ENCODE assay signal across 7 cellular contexts in the genomic region with DNA sequence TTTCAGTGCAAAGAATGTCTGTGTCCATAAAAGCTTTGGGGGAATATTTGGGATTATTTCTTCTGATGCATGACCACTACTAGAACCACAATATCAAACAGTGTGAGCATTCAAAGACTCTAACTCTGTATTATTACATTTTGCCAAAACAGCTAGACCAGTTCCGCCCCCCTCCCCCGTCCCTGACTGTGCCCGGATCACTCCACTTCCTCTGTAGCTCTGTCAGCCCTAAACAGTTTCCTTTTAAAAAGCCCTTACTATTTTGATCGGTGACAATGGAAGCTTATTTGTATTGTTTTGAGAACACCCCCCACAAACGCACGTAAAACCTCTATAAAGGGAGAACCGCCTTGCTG. TPM values are rescaled to one million over a fixed set of nuclear protein-coding genes. Genes with fewer than 3 reads are reported as not detected.
DNase-seq lines count a peak whose midpoint lies in the region; ATAC-seq and TF ChIP-seq lines count a peak whose summit lies in the region.

No MANE protein-coding gene starts in this region.

- intact Hi-C loops in HCT116 (cut with micrococcal nuclease): no loop called here

- H3K9me3 ChIP-seq in HCT116 (ENCODE audit: control insufficient read depth in 1 of 2, insufficient read depth in 1 of 2, low read depth in 1 of 2, low read length in 2 of 2) (no peaks in the 10 kb centered on the region), endodermal cell (ENCODE audit: control insufficient read depth, low read length) (no peaks in the 10 kb centered on the region)

- H3K36me3 Mint-ChIP-seq in T-cell: no peaks in the 10 kb centered on the region
- H3K36me3 Mint-ChIP-seq in endodermal cell (ENCODE audit: low read depth): no peaks in the 10 kb centered on the region
- H3K36me3 Mint-ChIP-seq in nephron (ENCODE audit: low read depth): no peaks in the 10 kb centered on the region

- H3K4me1 Mint-ChIP-seq in T-cell (peaks cover 11 to 17% (median 14%) of the 10 kb centered on the region in 3 donors), endodermal cell (peaks cover 9% of the 10 kb centered on the region), nephron (peaks cover 7% of the 10 kb centered on the region)

- H3K36me3 ChIP-seq in HCT116 (ENCODE audit: control insufficient read depth in 1 of 2, insufficient read depth in 2 of 2, low read length in 2 of 2) (no peaks in the 10 kb centered on the region), endodermal cell (ENCODE audit: control insufficient read depth, insufficient read depth, low read length) (no peaks in the 10 kb centered on the region)

- no peaks in the 10 kb centered on the region for H4K20me1 ChIP-seq in HCT116 (ENCODE audit: insufficient read depth)

- BruUV-seq in HCT116 (replicated peaks; lab: Mats Ljungman, UMichigan): no TSS peak

- H3K27ac Mint-ChIP-seq in T-cell (peak overlapping the region; percentile 52 to 55), endodermal cell (peak overlapping the region; percentile 58), nephron (peak overlapping the region in 1 of 3 experiments; percentile 9)

- in situ Hi-C loops in GM13977 (cut with MboI; ENCODE audit: low pct_unique_long_range_greater_than_20kb, low sequenced_read_pairs, unreplicated experiment): loop anchor here (25.0 kb wide), 1 partner anchor 113 kb away; no protein-coding TSS in a partner anchor

- ATAC-seq in HCT116 (no peak), T-cell (replicated peaks in 1 of 4) (peak; percentile 78 to 89 (median 88)), GM19397 (IDR thresholded peaks at IDR 0.05; ENCODE audit: unreplicated experiment) (no peak)

- TF ChIP-seq CTCF in HCT116 (IDR thresholded peaks at IDR 0.05 in 2 of 3, conservative IDR thresholded peaks at IDR 0.05 in 1 of 3; ENCODE audit: borderline replicate concordance in 1 of 3, insufficient read depth in 1 of 3, low read depth in 2 of 3, low read length in 2 of 3) (no peak), endodermal cell (conservative IDR thresholded peaks at IDR 0.05) (no peak), nephron (IDR thresholded peaks at IDR 0.05; ENCODE audit: unreplicated experiment in 3 of 3) (no peak), GM13977 (IDR thresholded peaks at IDR 0.05; ENCODE audit: extremely low read depth, insufficient read depth, missing control alignments) (no peak)

- H3K4me2 ChIP-seq in HCT116 (ENCODE audit: low read length): no peak overlapping the region

- no peaks in the 10 kb centered on the region; the same call in 1 of the 2 replicates for H3K27me3 ChIP-seq in HCT116 (ENCODE audit: insufficient read depth, low read length)
- peaks cover 34% of the 10 kb centered on the region for H3K27me3 ChIP-seq in endodermal cell (ENCODE audit: control insufficient read depth, insufficient read depth, low read length, poor library complexity, severe bottlenecking)

- peak overlapping the region; percentile 80 to 87 (median 84) for H3K4me3 Mint-ChIP-seq in T-cell
- H3K4me3 Mint-ChIP-seq in endodermal cell: peak overlapping the region; percentile 67
- H3K4me3 Mint-ChIP-seq in nephron: peak overlapping the region; percentile 77 to 84 (median 82)

- no peak overlapping the region for H3K27ac ChIP-seq in HCT116 (ENCODE audit: low read depth, low read length)
- no peak overlapping the region for H3K27ac ChIP-seq in endodermal cell (ENCODE audit: low read depth, low read length)

- H3K9me3 Mint-ChIP-seq in T-cell (no peaks in the 10 kb centered on the region), endodermal cell (no peaks in the 10 kb centered on the region), nephron (no peaks in the 10 kb centered on the region)

- no peak for TF ChIP-seq POLR2A in HCT116 (IDR thresholded peaks at IDR 0.05; ENCODE audit: borderline replicate concordance, extremely low read depth, insufficient read depth, insufficient read length)

- peak overlapping the region; percentile 56 for H2AFZ ChIP-seq in HCT116 (ENCODE audit: low read depth, low read length, poor library complexity, severe bottlenecking)

- POLR2A ChIA-PET in HCT116 (lab: Charles Lee): no interaction called here
- POLR2A ChIA-PET in T-cell (lab: Charles Lee): interaction anchor here in 1 of 2 donors (0.6 kb wide), 1 partner anchor 1801 kb away, joined by 9 read pairs; no protein-coding TSS in a partner anchor

- H3K9me2 ChIP-seq in HCT116 (ENCODE audit: insufficient read depth): no peaks in the 10 kb centered on the region

- H3K4me1 ChIP-seq in HCT116 (ENCODE audit: control insufficient read depth in 1 of 2, insufficient read depth in 2 of 2, low read length in 2 of 2) (peaks cover 5 to 16% of the 10 kb centered on the region in 2 experiments; a peak in 3 of 4 replicates), endodermal cell (ENCODE audit: control insufficient read depth, insufficient read depth, low read length) (no peaks in the 10 kb centered on the region)

- no peak overlapping the region for H3K4me3 ChIP-seq in HCT116 (replicated peaks in 1 of 2; ENCODE audit: low read depth in 1 of 2, low read length in 2 of 2)
- H3K4me3 ChIP-seq in endodermal cell (ENCODE audit: low read length): peak overlapping the region; percentile 80

- H3K27me3 Mint-ChIP-seq in T-cell (peaks cover 4 to 39% of the 10 kb centered on the region in 2 donors), endodermal cell (ENCODE audit: insufficient read depth) (peaks cover 34% of the 10 kb centered on the region), nephron (ENCODE audit: low read depth) (peaks cover 82% of the 10 kb centered on the region)

- RAD21 ChIA-PET in HCT116 (lab: Charles Lee; ENCODE audit: low non-redundant PET in 1 of 2, low total read pairs in 2 of 2, uncharacterized antibody in 2 of 2, unreplicated experiment in 2 of 2): interaction anchor here in 1 of 2 experiments (0.6 to 0.7 kb wide), 2 partner anchors 15 to 157 kb away, joined by 3 to 4 read pairs; no protein-coding TSS in a partner anchor

- no peaks in the 10 kb centered on the region for H3K79me2 ChIP-seq in HCT116 (ENCODE audit: insufficient read depth, low read length)

- WGBS in endodermal cell (ENCODE audit: insufficient coverage in 1 of 2, insufficient read length in 1 of 2), 2 experiments: 2% methylated on average over 7 of the region's 7 CpGs; no CpG with 5 or more reads in 1 of the 2 experiments

- H3K9ac ChIP-seq in HCT116 (ENCODE audit: low read length): no peak overlapping the region
- H3K9ac ChIP-seq in endodermal cell (ENCODE audit: extremely low read depth, low read length, poor library complexity, severe bottlenecking): peak overlapping the region; percentile 36

- no peak for TF ChIP-seq RAD21 in HCT116 (IDR thresholded peaks at IDR 0.05; ENCODE audit: low read depth)

- DNase-seq in HCT116 (ENCODE audit: low read depth, low spot score) (no peak), T-cell (peak in 11 of 34 experiments; percentile 8 to 39 (median 24)), endodermal cell (no peak), EL (no peak), GM13977 (ENCODE audit: low spot score) (no peak)

- CTCF ChIA-PET in HCT116 (lab: Charles Lee) (no interaction called here), T-cell (lab: Charles Lee) (interaction anchor here (0.6 to 1.3 kb wide), 6 partner anchors 11 to 194 kb away, joined by 3 to 10 read pairs (median 4); no protein-coding TSS in a partner anchor)

TF ChIP-seq in HCT116, 20 proteins besides CTCF, POLR2A, EP300 and RAD21:
- TF ChIP-seq SIN3A (IDR thresholded peaks at IDR 0.05; ENCODE audit: low read depth) (no peak), ZNF274 (IDR thresholded peaks at IDR 0.05; ENCODE audit: low read depth, low read length) (no peak), ZFX (IDR thresholded peaks at IDR 0.05) (no peak), YY1 (IDR thresholded peaks at IDR 0.05; ENCODE audit: extremely low read depth, insufficient replicate concordance, low read depth, low read length) (no peak), EZH2 (IDR thresholded peaks at IDR 0.05) (no peak), POLR2AphosphoS5 (IDR thresholded peaks at IDR 0.05; ENCODE audit: low read depth, low read length) (no peak), SP1 (IDR thresholded peaks at IDR 0.05; ENCODE audit: low read depth) (no peak), FOSL1 (IDR thresholded peaks at IDR 0.05; ENCODE audit: low read depth) (no peak), EZH2phosphoT487 (IDR thresholded peaks at IDR 0.05; ENCODE audit: borderline replicate concordance) (no peak), EGR1 (IDR thresholded peaks at IDR 0.05; ENCODE audit: low read depth) (no peak), CEBPB (IDR thresholded peaks at IDR 0.05; ENCODE audit: low read depth) (no peak)
- TF ChIP-seq, protein P1, sequence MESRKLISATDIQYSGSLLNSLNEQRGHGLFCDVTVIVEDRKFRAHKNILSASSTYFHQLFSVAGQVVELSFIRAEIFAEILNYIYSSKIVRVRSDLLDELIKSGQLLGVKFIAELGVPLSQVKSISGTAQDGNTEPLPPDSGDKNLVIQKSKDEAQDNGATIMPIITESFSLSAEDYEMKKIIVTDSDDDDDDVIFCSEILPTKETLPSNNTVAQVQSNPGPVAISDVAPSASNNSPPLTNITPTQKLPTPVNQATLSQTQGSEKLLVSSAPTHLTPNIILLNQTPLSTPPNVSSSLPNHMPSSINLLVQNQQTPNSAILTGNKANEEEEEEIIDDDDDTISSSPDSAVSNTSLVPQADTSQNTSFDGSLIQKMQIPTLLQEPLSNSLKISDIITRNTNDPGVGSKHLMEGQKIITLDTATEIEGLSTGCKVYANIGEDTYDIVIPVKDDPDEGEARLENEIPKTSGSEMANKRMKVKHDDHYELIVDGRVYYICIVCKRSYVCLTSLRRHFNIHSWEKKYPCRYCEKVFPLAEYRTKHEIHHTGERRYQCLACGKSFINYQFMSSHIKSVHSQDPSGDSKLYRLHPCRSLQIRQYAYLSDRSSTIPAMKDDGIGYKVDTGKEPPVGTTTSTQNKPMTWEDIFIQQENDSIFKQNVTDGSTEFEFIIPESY (IDR thresholded peaks at IDR 0.05; ENCODE audit: extremely low read depth, insufficient replicate concordance, low read length): no peak
- TF ChIP-seq, protein P2, sequence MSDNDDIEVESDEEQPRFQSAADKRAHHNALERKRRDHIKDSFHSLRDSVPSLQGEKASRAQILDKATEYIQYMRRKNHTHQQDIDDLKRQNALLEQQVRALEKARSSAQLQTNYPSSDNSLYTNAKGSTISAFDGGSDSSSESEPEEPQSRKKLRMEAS (IDR thresholded peaks at IDR 0.05): no peak

RNA-seq across cellular contexts. Expression of a gene that starts 36.6 kb away (rescaled TPM):
- total RNA-seq in HCT116 (2021; ENCODE audit: unreplicated experiment) (6.5 TPM), T-cell (1 to 10 TPM in 1 of 5 donors, under 1 TPM in 4; 0.35 to 1.1 (median 0.55) TPM), endodermal cell (10 to 100 TPM; 32.7 to 36.9 TPM)
- 7.2 and 8.9 TPM in 2 replicates for polyA plus RNA-seq in HCT116 (2012)
- 22.3 TPM for polyA plus RNA-seq in endodermal cell (2013, experiment 1 of 2)
- 23.5 TPM for polyA plus RNA-seq in endodermal cell (2013, experiment 2 of 2)

Comparison
In these comparisons a context has a peak if more than half of its experiments do, and no peak if none do; other contexts are left out.
1. ATAC-seq: peak in T-cell (4 of 4); none in HCT116 (single experiment) and GM19397 (single experiment).
2. Peak in every context shown above with its lines, with median percentiles within 50 percentile points of each other: H3K4me3 Mint-ChIP-seq.